ENCODE assay signal across 26 cellular contexts in the genomic region with DNA sequence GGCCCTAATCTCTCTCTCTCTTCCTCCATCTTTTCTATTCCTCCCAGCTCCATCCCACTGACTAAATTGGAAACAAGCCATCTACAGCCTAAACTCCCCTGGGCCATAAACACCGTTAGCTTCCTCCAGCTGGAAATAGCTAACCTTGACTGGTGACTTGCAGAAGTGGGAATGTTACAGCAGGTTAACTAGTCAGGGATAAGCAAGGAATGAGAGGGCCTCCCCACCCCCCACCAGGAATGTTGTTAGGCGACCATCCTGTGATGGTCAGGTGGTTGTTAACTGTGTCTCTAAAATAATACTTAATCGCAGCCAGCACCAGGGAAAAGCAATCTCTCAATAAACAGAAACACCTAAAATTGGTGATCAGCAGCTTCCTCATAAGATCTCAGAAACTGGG. TPM values are rescaled to one million over a fixed set of nuclear protein-coding genes. Genes with fewer than 3 reads are reported as not detected.
A peak's percentile ranks its signal among the peaks of the same experiment; 100 is the strongest.
DNase-seq lines count a peak whose midpoint lies in the region; ATAC-seq, FAIRE-seq and TF ChIP-seq lines count a peak whose summit lies in the region.
"Had no signal": no experiment of that assay in that cellular context is flagged by ENCODE, and none has a peak within 500 bp of the region (broad histone marks: within the 10 kb centered on the region; RNA-seq: fewer than 3 reads in every experiment).

No MANE protein-coding gene starts in this region.

- FAIRE-seq in H1 (lab: Jason Lieb, UNC) (no peak), urothelium cell line (lab: Jason Lieb, UNC) (peak; percentile 73), D721Med (lab: Jason Lieb, UNC) (no peak)
- FAIRE-seq: A204.1, H54, HTR-8/SVneo, RCC 7860 had no signal

- H3K14ac ChIP-seq in H1 (ENCODE audit: insufficient read length) = no peak overlapping the region

- H2AK5ac ChIP-seq in H1 (ENCODE audit: low read depth, low read length) = no peak overlapping the region

- H3K4me3 ChIP-seq in H1 (ENCODE audit: extremely low read depth in 1 of 4, insufficient read depth in 2 of 4, low read depth in 3 of 4, low read length in 4 of 4) = no peak overlapping the region; a peak in 1 of 8 replicates
- no peak overlapping the region for H3K4me3 ChIP-seq in foreskin fibroblast (ENCODE audit: low read depth in 1 of 2, low read length in 2 of 2)
- H3K4me3 ChIP-seq: MG63 had no signal

- H2AFZ ChIP-seq in H1 (ENCODE audit: low read length) = no peak overlapping the region

- H3K23me2 ChIP-seq in H1 (ENCODE audit: low read depth, low read length) = no peaks in the 10 kb centered on the region

- no peak overlapping the region for H4K5ac ChIP-seq in H1 (ENCODE audit: insufficient read length, low read depth, low read length)

- TF ChIP-seq RAD21 in H1 (IDR thresholded peaks at IDR 0.05 in 1 of 2, conservative IDR thresholded peaks at IDR 0.05 in 1 of 2; ENCODE audit: low read depth in 2 of 2, low read length in 2 of 2) = no peak

- H4K8ac ChIP-seq in H1 (ENCODE audit: extremely low read depth, insufficient read depth, low read length) = no peak overlapping the region

- no peaks in the 10 kb centered on the region for H3K27me3 ChIP-seq in H1 (replicated peaks in 1 of 4; ENCODE audit: control insufficient read depth in 3 of 4, extremely low read depth in 1 of 4, insufficient read depth in 3 of 4, low read length in 3 of 4)
- H3K27me3 ChIP-seq: BE2C, MG63 had no signal

- no peak overlapping the region for H2BK120ac ChIP-seq in H1 (replicated peaks; ENCODE audit: low read depth, low read length)

- no peak for DNase-seq in activated naive CD8-positive, alpha-beta T cell treated with anti-CD3 and anti-CD28 coated beads, Interleukin-2, amount 10 ng/mL, durations not matched to agents 7 days and 5 days
- no peak for DNase-seq in activated naive CD8-positive, alpha-beta T cell treated with anti-CD3 and anti-CD28 coated beads, Interleukin-2, amount 50 U/mL, for 24 hours
- DNase-seq in H1 (ENCODE audit: low read depth in 1 of 2, low spot score in 2 of 2) = no peak
- DNase-seq in kidney tubule cell (ENCODE audit: low spot score) = peak; percentile 54
- DNase-seq in urothelium cell line (ENCODE audit: low spot score) = no peak
- no peak for DNase-seq in D721Med (ENCODE audit: insufficient read length, low spot score)
- no peak for DNase-seq in effector memory CD8-positive, alpha-beta T cell
- no peak for DNase-seq in foreskin fibroblast
- DNase-seq: BE2C; CD4-positive, CD25-positive, alpha-beta regulatory T cell; COR-L47; DMS153; GF-D8; Karpas-422; MG63; NCI-H1048; NCI-H1436; NCI-H2029 treated with DMSO at 0.1 percent for 48 hours; NCI-H2171; NCI-H526 treated with DMSO at 0.1 percent for 48 hours had no signal

- H3K4me2 ChIP-seq in H1 (ENCODE audit: insufficient read depth in 1 of 2, low read depth in 2 of 2, low read length in 2 of 2) = 0 out of 4 replicates have a peak overlapping the region, but pooled peaks of 1 of the 2 experiments have one; percentile 28

- H4K91ac ChIP-seq in H1 (replicated peaks; ENCODE audit: insufficient read length, low read length) = no peak overlapping the region

- TF ChIP-seq CTCF in H1 (IDR thresholded peaks at IDR 0.05; ENCODE audit: control extremely low read depth in 1 of 3, insufficient read depth in 1 of 3, low read depth in 1 of 3, low read length in 3 of 3) = no peak
- TF ChIP-seq CTCF in D721Med (IDR thresholded peaks at IDR 0.05; ENCODE audit: insufficient read depth, missing control alignments) = no peak
- TF ChIP-seq CTCF in foreskin fibroblast (IDR thresholded peaks at IDR 0.05; ENCODE audit: low read depth, low read length) = no peak

- H4K20me1 ChIP-seq in H1 (replicated peaks in 1 of 2; ENCODE audit: control insufficient read depth in 1 of 2, insufficient read depth in 2 of 2, low read length in 2 of 2) = no peaks in the 10 kb centered on the region

- POLR2A ChIA-PET in activated naive CD8-positive, alpha-beta T cell treated with anti-CD3 and anti-CD28 coated beads, Interleukin-2, amount 10 ng/mL, durations not matched to agents 7 days and 5 days (lab: Charles Lee) = interaction anchor here (1.0 kb wide), 1 partner anchor 9 kb away, joined by 3 read pairs; no protein-coding TSS in a partner anchor
- POLR2A ChIA-PET in H1 (lab: Charles Lee; ENCODE audit: partially characterized antibody) = interaction anchor here (0.9 to 2.2 kb wide), 5 partner anchors 9 to 22 kb away, joined by 3 to 5 read pairs (median 3); no protein-coding TSS in a partner anchor

- no peaks in the 10 kb centered on the region for H3K79me2 ChIP-seq in H1 (ENCODE audit: control insufficient read depth in 1 of 2, insufficient read depth in 2 of 2, low read length in 2 of 2)

- H3K27ac Mint-ChIP-seq in activated naive CD8-positive, alpha-beta T cell treated with anti-CD3 and anti-CD28 coated beads, Interleukin-2, amount 10 ng/mL, durations not matched to agents 7 days and 5 days = peak overlapping the region; percentile 54
- H3K27ac Mint-ChIP-seq in activated naive CD8-positive, alpha-beta T cell treated with anti-CD3 and anti-CD28 coated beads, Interleukin-2, amount 50 U/mL, for 24 hours = no peak overlapping the region
- H3K27ac Mint-ChIP-seq in effector memory CD8-positive, alpha-beta T cell = peak overlapping the region in 1 of 2 donors; percentile 63
- H3K27ac Mint-ChIP-seq: CD4-positive, CD25-positive, alpha-beta regulatory T cell had no signal

- no peak overlapping the region for H2BK15ac ChIP-seq in H1 (ENCODE audit: low read length)

- no peaks in the 10 kb centered on the region for H3K27me3 Mint-ChIP-seq in activated naive CD8-positive, alpha-beta T cell treated with anti-CD3 and anti-CD28 coated beads, Interleukin-2, amount 10 ng/mL, durations not matched to agents 7 days and 5 days
- no peaks in the 10 kb centered on the region for H3K27me3 Mint-ChIP-seq in activated naive CD8-positive, alpha-beta T cell treated with anti-CD3 and anti-CD28 coated beads, Interleukin-2, amount 50 U/mL, for 24 hours
- no peaks in the 10 kb centered on the region for H3K27me3 Mint-ChIP-seq in effector memory CD8-positive, alpha-beta T cell
- H3K27me3 Mint-ChIP-seq: CD4-positive, CD25-positive, alpha-beta regulatory T cell; IgD-negative memory B cell had no signal

- H3K4me3 Mint-ChIP-seq in activated naive CD8-positive, alpha-beta T cell treated with anti-CD3 and anti-CD28 coated beads, Interleukin-2, amount 10 ng/mL, durations not matched to agents 7 days and 5 days = no peak overlapping the region
- no peak overlapping the region for H3K4me3 Mint-ChIP-seq in activated naive CD8-positive, alpha-beta T cell treated with anti-CD3 and anti-CD28 coated beads, Interleukin-2, amount 50 U/mL, for 24 hours
- H3K4me3 Mint-ChIP-seq in effector memory CD8-positive, alpha-beta T cell = no peak overlapping the region
- H3K4me3 Mint-ChIP-seq: CD4-positive, CD25-positive, alpha-beta regulatory T cell; IgD-negative memory B cell had no signal

- no peaks in the 10 kb centered on the region for H3K79me1 ChIP-seq in H1 (ENCODE audit: low read depth, low read length)

- H3K9ac ChIP-seq in H1 (replicated peaks in 1 of 4; ENCODE audit: extremely low read depth in 1 of 4, low read depth in 3 of 4, low read length in 3 of 4) = no peak overlapping the region; a peak in 1 of 7 replicates

- WGBS in H1 (ENCODE audit: extremely low coverage in 1 of 2, insufficient coverage in 1 of 2, insufficient read length in 1 of 2, insufficient replicate concordance in 2 of 2, low coverage in 1 of 2, low lambda C conversion rate in 2 of 2, missing lambda C conversion rate in 1 of 2), 2 experiments = 90% methylated on average over 3 of the region's 3 CpGs; no CpG with 5 or more reads in 1 of the 2 experiments

- H3K18ac ChIP-seq in H1 (ENCODE audit: extremely low read depth, low read length) = no peak overlapping the region

- ATAC-seq in activated naive CD8-positive, alpha-beta T cell treated with anti-CD3 and anti-CD28 coated beads, Interleukin-2, amount 10 ng/mL, durations not matched to agents 7 days and 5 days (ENCODE audit: low read depth) = no peak
- ATAC-seq in activated naive CD8-positive, alpha-beta T cell treated with anti-CD3 and anti-CD28 coated beads, Interleukin-2, amount 50 U/mL, for 24 hours = no peak
- ATAC-seq in effector memory CD8-positive, alpha-beta T cell (replicated peaks) = no peak
- ATAC-seq: Right ventricle myocardium inferior had no signal

- no peaks in the 10 kb centered on the region for H3K4me1 Mint-ChIP-seq in activated naive CD8-positive, alpha-beta T cell treated with anti-CD3 and anti-CD28 coated beads, Interleukin-2, amount 10 ng/mL, durations not matched to agents 7 days and 5 days
- no peaks in the 10 kb centered on the region for H3K4me1 Mint-ChIP-seq in activated naive CD8-positive, alpha-beta T cell treated with anti-CD3 and anti-CD28 coated beads, Interleukin-2, amount 50 U/mL, for 24 hours
- no peaks in the 10 kb centered on the region for H3K4me1 Mint-ChIP-seq in effector memory CD8-positive, alpha-beta T cell (ENCODE audit: low read depth in 2 of 2)
- H3K4me1 Mint-ChIP-seq: IgD-negative memory B cell had no signal

- H2BK12ac ChIP-seq in H1 (ENCODE audit: low read depth, low read length) = no peak overlapping the region

- H3K9me3 Mint-ChIP-seq in activated naive CD8-positive, alpha-beta T cell treated with anti-CD3 and anti-CD28 coated beads, Interleukin-2, amount 10 ng/mL, durations not matched to agents 7 days and 5 days = no peaks in the 10 kb centered on the region
- no peaks in the 10 kb centered on the region for H3K9me3 Mint-ChIP-seq in activated naive CD8-positive, alpha-beta T cell treated with anti-CD3 and anti-CD28 coated beads, Interleukin-2, amount 50 U/mL, for 24 hours
- H3K9me3 Mint-ChIP-seq in effector memory CD8-positive, alpha-beta T cell = no peaks in the 10 kb centered on the region
- H3K9me3 Mint-ChIP-seq: CD4-positive, CD25-positive, alpha-beta regulatory T cell; IgD-negative memory B cell had no signal

- H3K27ac ChIP-seq in H1 (ENCODE audit: low read depth, low read length) = 0 out of 2 replicates have a peak overlapping the region, but pooled peaks have one; percentile 19

- no peaks in the 10 kb centered on the region for H3K9me3 ChIP-seq in H1 (ENCODE audit: insufficient read depth in 2 of 2, low read depth in 1 of 2, low read length in 1 of 2)
- H3K9me3 ChIP-seq: BE2C, MG63 had no signal

- no peak overlapping the region for H3K4ac ChIP-seq in H1 (replicated peaks; ENCODE audit: insufficient read length, low read depth, low read length)

- CTCF ChIA-PET in H1 (lab: Charles Lee; ENCODE audit: partially characterized antibody) = interaction anchor here (0.8 to 1.4 kb wide), 3 partner anchors 10 to 41 kb away, joined by 3 to 4 read pairs (median 4); partner anchors contain the start of gene MIS18BP1

- H2BK5ac ChIP-seq in H1 (ENCODE audit: low read depth, low read length) = peak overlapping the region; percentile 13; the same call in 1 of the 2 replicates

- H3K23ac ChIP-seq in H1 (ENCODE audit: insufficient read length) = no peak overlapping the region

- peaks cover 24% of the 10 kb centered on the region for H3K36me3 Mint-ChIP-seq in activated naive CD8-positive, alpha-beta T cell treated with anti-CD3 and anti-CD28 coated beads, Interleukin-2, amount 10 ng/mL, durations not matched to agents 7 days and 5 days
- H3K36me3 Mint-ChIP-seq in activated naive CD8-positive, alpha-beta T cell treated with anti-CD3 and anti-CD28 coated beads, Interleukin-2, amount 50 U/mL, for 24 hours (ENCODE audit: low read depth) = peaks cover 51% of the 10 kb centered on the region
- peaks cover 22% of the 10 kb centered on the region for H3K36me3 Mint-ChIP-seq in effector memory CD8-positive, alpha-beta T cell (ENCODE audit: insufficient read depth)

- TF ChIP-seq POLR2A in H1 (IDR thresholded peaks at IDR 0.05; ENCODE audit: control extremely low read depth in 1 of 2, low read depth in 2 of 2, low read length in 2 of 2) = no peak

- no peak for TF ChIP-seq EP300 in H1 (IDR thresholded peaks at IDR 0.05; ENCODE audit: borderline replicate concordance in 1 of 2, low read depth in 2 of 2, low read length in 2 of 2)

- H2BK20ac ChIP-seq in H1 (ENCODE audit: low read length) = no peak overlapping the region

- peaks cover 2 to 60% (median 32%) of the 10 kb centered on the region in 4 experiments; a peak in 5 of 8 replicates for H3K36me3 ChIP-seq in H1 (ENCODE audit: control insufficient read depth in 2 of 4, insufficient read depth in 4 of 4, low read length in 3 of 4)

- peaks cover 0 to 7% (median 2%) of the 10 kb centered on the region in 4 experiments; a peak in 4 of 7 replicates for H3K4me1 ChIP-seq in H1 (replicated peaks in 1 of 4; ENCODE audit: control insufficient read depth in 3 of 4, insufficient read depth in 4 of 4, low read length in 3 of 4)
- H3K4me1 ChIP-seq: BE2C had no signal

- H3K56ac ChIP-seq in H1 (replicated peaks; ENCODE audit: insufficient read length, low read depth, low read length) = peak overlapping the region; percentile 9

RNA-seq across cellular contexts. Expression of gene MIS18BP1, which starts 40.8 kb away (rescaled TPM):
- 10 to 100 TPM; 52.0 to 57.2 TPM for total RNA-seq in activated naive CD8-positive, alpha-beta T cell treated with anti-CD3 and anti-CD28 coated beads, Interleukin-2, amount 10 ng/mL, durations not matched to agents 7 days and 5 days
- 73.0 and 80.5 TPM in 2 replicates for total RNA-seq in H1 (2021; fragmentation: NEBNext Ultra II Directional; extraction: Animal tissue kit (Norgen Biotek cat#: 25700))
- polyA plus RNA-seq in H1 (2011; rRNA removed) = 12.8 and 13.1 TPM in 2 replicates
- 31.6 TPM for polyA plus RNA-seq in H1 (2011; cell fraction: cytosol; rRNA removed)
- polyA plus RNA-seq in H1 (2011; cell fraction: nucleus; rRNA removed) = 12.6 TPM
- polyA plus RNA-seq in H1 (2012, experiment 1 of 2) = 36.2 to 50.2 TPM (median 38.6 TPM) in 4 replicates
- polyA plus RNA-seq in H1 (2012, experiment 2 of 2) = 2.7 TPM
- 65.7 TPM for polyA plus RNA-seq in H1 (2013, experiment 1 of 2)
- 60.2 TPM for polyA plus RNA-seq in H1 (2013, experiment 2 of 2)
- polyA minus RNA-seq in H1 (2011; rRNA and poly(A)+ RNA removed) = 22.4 and 38.9 TPM in 2 replicates
- 49.8 TPM for polyA minus RNA-seq in H1 (2011; cell fraction: cytosol; rRNA and poly(A)+ RNA removed)
- 71.2 TPM for polyA minus RNA-seq in H1 (2011; cell fraction: nucleus; rRNA and poly(A)+ RNA removed)
